ENCODE assay signal across 15 cellular contexts in the genomic region with DNA sequence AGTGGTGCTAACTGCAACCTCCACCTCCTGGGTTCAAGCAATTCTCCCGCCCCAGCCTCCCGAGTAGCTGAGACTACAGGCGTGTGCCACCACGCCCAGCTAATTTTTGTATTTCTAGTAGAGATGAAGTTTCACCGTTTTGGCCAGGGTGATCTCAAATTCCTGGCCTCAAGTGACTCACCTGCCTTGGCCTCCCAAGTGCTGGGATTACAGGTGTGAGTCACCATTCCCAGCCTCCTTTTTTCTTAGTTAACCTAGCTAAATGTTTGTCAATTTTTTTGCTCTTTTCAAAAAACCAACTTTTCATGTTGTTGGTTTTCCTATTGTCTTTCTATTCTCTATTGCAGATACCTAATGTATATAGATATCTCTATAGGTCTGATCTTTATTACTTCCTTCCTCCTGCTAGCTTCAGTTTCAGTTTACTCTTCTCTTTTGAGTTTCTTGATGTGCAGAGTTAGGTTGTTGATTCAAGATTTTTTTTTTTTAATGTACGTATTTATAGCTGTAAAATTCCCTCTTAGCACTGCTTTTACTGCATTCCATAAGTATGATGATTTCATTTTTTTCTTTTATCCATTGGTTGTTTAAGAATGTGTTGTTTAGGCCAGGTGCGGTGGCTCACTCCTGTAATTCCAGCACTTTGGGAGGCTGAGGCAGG. TPM values are rescaled to one million over a fixed set of nuclear protein-coding genes. Genes with fewer than 3 reads are reported as not detected.
DNase-seq lines count a peak whose midpoint lies in the region; ATAC-seq, FAIRE-seq and TF ChIP-seq lines count a peak whose summit lies in the region.
"Had no signal": no experiment of that assay in that cellular context is flagged by ENCODE, and none has a peak within 500 bp of the region (broad histone marks: within the 10 kb centered on the region; RNA-seq: fewer than 3 reads in every experiment).

No MANE protein-coding gene starts in this region.

- H3K4me3 ChIP-seq in GM12878, result no peak overlapping the region
- no peak overlapping the region for H3K4me3 ChIP-seq in left ventricle myocardium inferior
- H3K4me3 ChIP-seq: lung had no signal

- BruUV-seq in GM12878 (replicated peaks; lab: Mats Ljungman, UMichigan), result no TSS peak

- H3K4me1 ChIP-seq in GM12878 (ENCODE audit: control insufficient read depth, insufficient read depth, low read length) (no peaks in the 10 kb centered on the region), left ventricle myocardium inferior (peaks cover 15% of the 10 kb centered on the region)

- no peak for TF ChIP-seq EP300 in GM12878 (IDR thresholded peaks at IDR 0.05; ENCODE audit: borderline replicate concordance in 1 of 2, control insufficient read depth in 1 of 2, low read depth in 2 of 2, low read length in 2 of 2)

- H3K9ac ChIP-seq in GM12878 (ENCODE audit: control insufficient read depth, insufficient read depth, low read length), result no peak overlapping the region

- POLR2A ChIA-PET in GM12878 (lab: Charles Lee), result interaction anchor here (0.6 kb wide), 1 partner anchor 19 kb away, joined by 3 read pairs; no protein-coding TSS in a partner anchor

- H3K27me3 ChIP-seq in GM12878 (replicated peaks in 1 of 2; ENCODE audit: control insufficient read depth in 2 of 2, insufficient read depth in 2 of 2, low read length in 1 of 2), result no peaks in the 10 kb centered on the region
- no peaks in the 10 kb centered on the region for H3K27me3 ChIP-seq in left ventricle myocardium inferior (ENCODE audit: low read depth)

- intact Hi-C loops in GM12878 (cut with micrococcal nuclease; ENCODE audit: unreplicated experiment), result no loop called here
- intact Hi-C loops in left ventricle myocardium inferior (cut with micrococcal nuclease), result no loop called here

- no peaks in the 10 kb centered on the region for H3K79me2 ChIP-seq in GM12878 (ENCODE audit: control insufficient read depth, insufficient read depth, low read length)

- DNase-seq in activated T-cell treated with anti-CD3 and anti-CD28 coated beads, Interleukin-2, amount 50 U/mL, for 1 hour, result peak; percentile 31
- no peak for DNase-seq in activated T-cell treated with anti-CD3 and anti-CD28 coated beads for 4 hours
- peak; percentile 31 for DNase-seq in RKO (ENCODE audit: low spot score)
- no peak for DNase-seq in GM12878 (ENCODE audit: low read depth, low spot score)
- no peak for DNase-seq in activated gamma-delta T cell (lab: John Stamatoyannopoulos, UW)
- no peak for DNase-seq in progenitor cell of endocrine pancreas (ENCODE audit: low spot score, unreplicated experiment)
- no peak for DNase-seq in left ventricle myocardium inferior
- DNase-seq: HFFc6, NCI-H1092, occipital lobe had no signal

- in situ Hi-C loops in GM12878 (cut with MboI), result no loop called here

- H3K9me3 Mint-ChIP-seq in stimulated activated memory B cell treated with anti-CD40 and anti-IgM and Interleukin-4, amounts not matched to agents 10 μg/mL and 1 μg/mL and 100 μg/mL, for 72 hours, result peaks cover 2% of the 10 kb centered on the region
- H3K9me3 Mint-ChIP-seq in progenitor cell of endocrine pancreas (ENCODE audit: low read depth), result peaks cover 29% of the 10 kb centered on the region

- SMC1A ChIA-PET in GM12878 (lab: Charles Lee; ENCODE audit: uncharacterized antibody, unreplicated experiment), result interaction anchor here (0.7 to 1.7 kb wide), 6 partner anchors 10 to 125 kb away, joined by 3 to 7 read pairs (median 4); no protein-coding TSS in a partner anchor

- no peak overlapping the region for H3K4me3 Mint-ChIP-seq in stimulated activated memory B cell treated with anti-CD40 and anti-IgM and Interleukin-4, amounts not matched to agents 10 μg/mL and 1 μg/mL and 100 μg/mL, for 72 hours
- no peak overlapping the region for H3K4me3 Mint-ChIP-seq in progenitor cell of endocrine pancreas (ENCODE audit: low read depth)
- H3K4me3 Mint-ChIP-seq: HFFc6 had no signal

- ATAC-seq in GM12878, result 0 out of 3 replicates have a peak, but pooled peaks have one; percentile 38
- ATAC-seq in stimulated activated memory B cell treated with anti-CD40 and anti-IgM and Interleukin-4, amounts not matched to agents 10 μg/mL and 1 μg/mL and 100 μg/mL, for 72 hours, result no peak

- FAIRE-seq in GM12878 (lab: Jason Lieb, UNC), result no peak
- FAIRE-seq: urothelium cell line had no signal

- no peak overlapping the region for H3K27ac ChIP-seq in GM12878 (ENCODE audit: control insufficient read depth, insufficient read depth)
- H3K27ac ChIP-seq in left ventricle myocardium inferior (replicated peaks), result no peak overlapping the region

- H3K27ac Mint-ChIP-seq in stimulated activated memory B cell treated with anti-CD40 and anti-IgM and Interleukin-4, amounts not matched to agents 10 μg/mL and 1 μg/mL and 100 μg/mL, for 72 hours, result peak overlapping the region; percentile 60
- no peak overlapping the region for H3K27ac Mint-ChIP-seq in progenitor cell of endocrine pancreas
- H3K27ac Mint-ChIP-seq: HFFc6 had no signal

- H3K4me2 ChIP-seq in GM12878 (ENCODE audit: control insufficient read depth, insufficient read depth), result no peak overlapping the region

- no peak overlapping the region for H2AFZ ChIP-seq in GM12878 (ENCODE audit: control insufficient read depth, low read depth, low read length)

- CTCF ChIA-PET in GM12878 (lab: Yijun Ruan, JAX), result interaction anchor here (0.6 to 1.2 kb wide), 7 partner anchors 22 to 129 kb away, joined by 3 to 4 read pairs (median 3); no protein-coding TSS in a partner anchor

- TF ChIP-seq RAD21 in GM12878 (IDR thresholded peaks at IDR 0.05; ENCODE audit: insufficient read depth, low read depth, low read length), result no peak

- RAD21 ChIA-PET in GM12878 (lab: Charles Lee; ENCODE audit: unreplicated experiment), result interaction anchor here (0.7 kb wide), 1 partner anchor 16 kb away, joined by 3 read pairs; no protein-coding TSS in a partner anchor

- H3K9me3 ChIP-seq in GM12878 (replicated peaks; ENCODE audit: control insufficient read depth, insufficient read depth, low read length), result peaks cover 10% of the 10 kb centered on the region
- peaks cover 23% of the 10 kb centered on the region for H3K9me3 ChIP-seq in left ventricle myocardium inferior (replicated peaks)

- H3K36me3 ChIP-seq in GM12878 (ENCODE audit: control insufficient read depth in 2 of 2, insufficient read depth in 2 of 2, low read length in 1 of 2), result peaks cover 16 to 17% of the 10 kb centered on the region in 2 experiments; a peak in 3 of 4 replicates
- no peaks in the 10 kb centered on the region for H3K36me3 ChIP-seq in left ventricle myocardium inferior

- 75% methylated on average over 7 of the region's 7 CpGs for WGBS in GM12878 (ENCODE audit: insufficient coverage, insufficient replicate concordance, low lambda C conversion rate, missing lambda C conversion rate)

- no peaks in the 10 kb centered on the region for H4K20me1 ChIP-seq in GM12878 (ENCODE audit: control insufficient read depth, insufficient read depth)

- H3K4me1 Mint-ChIP-seq in stimulated activated memory B cell treated with anti-CD40 and anti-IgM and Interleukin-4, amounts not matched to agents 10 μg/mL and 1 μg/mL and 100 μg/mL, for 72 hours, result peaks cover 61% of the 10 kb centered on the region
- H3K4me1 Mint-ChIP-seq in progenitor cell of endocrine pancreas (ENCODE audit: low read depth), result peaks cover 2% of the 10 kb centered on the region

- H3K36me3 Mint-ChIP-seq in stimulated activated memory B cell treated with anti-CD40 and anti-IgM and Interleukin-4, amounts not matched to agents 10 μg/mL and 1 μg/mL and 100 μg/mL, for 72 hours, result peaks cover 78% of the 10 kb centered on the region
- H3K36me3 Mint-ChIP-seq in progenitor cell of endocrine pancreas (ENCODE audit: insufficient read depth), result peaks cover 36% of the 10 kb centered on the region

- TF ChIP-seq CTCF in GM12878 (IDR thresholded peaks at IDR 0.05 in 2 of 3, conservative IDR thresholded peaks at IDR 0.05 in 1 of 3; ENCODE audit: control insufficient read depth in 2 of 3, extremely low read depth in 1 of 3, insufficient read depth in 1 of 3, low read depth in 3 of 3, low read length in 3 of 3) (no peak), progenitor cell of endocrine pancreas (IDR thresholded peaks at IDR 0.05; ENCODE audit: unreplicated experiment) (no peak), left ventricle myocardium inferior (IDR thresholded peaks at IDR 0.05; ENCODE audit: borderline replicate concordance) (no peak)

- no peaks in the 10 kb centered on the region for H3K27me3 Mint-ChIP-seq in stimulated activated memory B cell treated with anti-CD40 and anti-IgM and Interleukin-4, amounts not matched to agents 10 μg/mL and 1 μg/mL and 100 μg/mL, for 72 hours
- H3K27me3 Mint-ChIP-seq in progenitor cell of endocrine pancreas, result no peaks in the 10 kb centered on the region

- no peak for TF ChIP-seq POLR2A in GM12878 (IDR thresholded peaks at IDR 0.05; ENCODE audit: low read depth, low read length)

TF ChIP-seq in GM12878, 131 proteins besides CTCF, POLR2A, EP300 and RAD21 (continues in another document):
- TF ChIP-seq MEF2B (IDR thresholded peaks at IDR 0.05; ENCODE audit: partially characterized antibody, poor library complexity, severe bottlenecking), result no peak
- TF ChIP-seq YY1 (IDR thresholded peaks at IDR 0.05; ENCODE audit: low read depth, low read length), result no peak

RNA-seq across cellular contexts. Expression of gene FGD3, which starts 32.9 kb away (rescaled TPM):
- 34.8 and 36.0 TPM in 2 replicates for total RNA-seq in GM12878 (2013; cell fraction: nucleolus; rRNA removed)
- total RNA-seq in GM12878 (2014; rRNA removed) (12.4 and 13.5 TPM in 2 replicates), GM12878 (2014; rRNA removed; fragmentation: Illumina TruSeq; extraction: Trizol) (6.6 and 6.9 TPM in 2 replicates), GM12878 (2021) (13.2 and 14.4 TPM in 2 replicates), progenitor cell of endocrine pancreas (9.6 and 12.0 TPM in 2 replicates), left ventricle myocardium inferior (1.8 TPM)
- polyA plus RNA-seq in GM12878 (2011; ENCODE audit: low read depth), result 5.3 TPM
- polyA plus RNA-seq in GM12878 (2011; rRNA removed) (9.0 and 18.1 TPM in 2 replicates), GM12878 (2014; fragmentation: Illumina TruSeq; extraction: Trizol) (2.9 and 6.3 TPM in 2 replicates), GM12878 (2014; fragmentation: Nextera tagmentation; extraction: Ambion mirVana) (1 to 10 TPM in 1 of 2 experiments, under 1 TPM in 1; 0.26 to 1.2 TPM), GM12878 (2014; rRNA removed) (13.2 and 14.0 TPM in 2 replicates), GM12878 (2016; fragmentation: Nextera tagmentation; extraction: Ambion mirVana) (10 to 100 TPM; 12.4 to 12.8 TPM)
- polyA plus RNA-seq in GM12878 (2011; cell fraction: cytosol; rRNA removed), result 22.6 and 28.7 TPM in 2 replicates
- 57.1 and 62.8 TPM in 2 replicates for polyA plus RNA-seq in GM12878 (2011; cell fraction: nucleus; rRNA removed)
- polyA plus RNA-seq in GM12878 (2012), result 12.7 and 15.4 TPM in 2 replicates
- 14.0 and 32.9 TPM in 2 replicates for polyA minus RNA-seq in GM12878 (2011; rRNA and poly(A)+ RNA removed)
- polyA minus RNA-seq in GM12878 (2011; cell fraction: cytosol; rRNA and poly(A)+ RNA removed), result 10.2 and 12.8 TPM in 2 replicates
- 15.8 and 24.4 TPM in 2 replicates for polyA minus RNA-seq in GM12878 (2011; cell fraction: nucleus; rRNA and poly(A)+ RNA removed)
- total RNA-seq: fibroblast of lung, HFFc6, RPMI7951 had no signal
- polyA plus RNA-seq: fibroblast of lung had no signal

Comparison
In these comparisons a context has a peak if more than half of its experiments do, and no peak if none do; other contexts are left out.
1. DNase-seq: peak in activated T-cell treated with anti-CD3 and anti-CD28 coated beads, Interleukin-2, amount 50 U/mL, for 1 hour (single experiment) and RKO (single experiment); none in activated T-cell treated with anti-CD3 and anti-CD28 coated beads for 4 hours (single experiment), GM12878 (single experiment), activated gamma-delta T cell (single experiment), progenitor cell of endocrine pancreas (single experiment) and left ventricle myocardium inferior (single experiment).